In genomic region chr7:24401628-24402593, GRCh38 we compare ENCODE assay signal across 7 cellular contexts.
DNase-seq lines count a peak whose midpoint lies in the region; ATAC-seq, FAIRE-seq and TF ChIP-seq lines count a peak whose summit lies in the region.

No MANE protein-coding gene starts in this region.

- peak; percentile 39 for TF ChIP-seq CTCF in foreskin fibroblast (IDR thresholded peaks at IDR 0.05; ENCODE audit: low read depth, low read length)

- peak; percentile 81 for FAIRE-seq in RCC 7860 (lab: Jason Lieb, UNC)

- peak; percentile 57 for ATAC-seq in HG02642 (IDR thresholded peaks at IDR 0.05; ENCODE audit: poor library complexity, unreplicated experiment)

- DNase-seq in GM03348 (ENCODE audit: low spot score): peak; percentile 39
- peak; percentile 36 for DNase-seq in RCC 7860 (ENCODE audit: low spot score)
- peak; percentile 10 to 56 for DNase-seq in foreskin fibroblast
- peak; percentile 13 for DNase-seq in smooth muscle cell of the brain vasculature (ENCODE audit: low read depth, low spot score)
- no peak for DNase-seq in hepatic stellate cell (ENCODE audit: low spot score)
- DNase-seq in stimulated activated CD4-positive, alpha-beta T cell treated with anti-CD3 and anti-CD28 coated beads, Interleukin-4, amount 100 ng/mL, for 24 hours: no peak

- H3K4me3 ChIP-seq in foreskin fibroblast (ENCODE audit: low read depth in 1 of 2, low read length in 2 of 2): peak overlapping the region; percentile 7 to 28

Comparison
In these comparisons a context has a peak if more than half of its experiments do, and no peak if none do; other contexts are left out.
1. DNase-seq: peak in GM03348 (single experiment), RCC 7860 (single experiment), foreskin fibroblast (2 of 2) and smooth muscle cell of the brain vasculature (single experiment); none in hepatic stellate cell (single experiment) and stimulated activated CD4-positive, alpha-beta T cell treated with anti-CD3 and anti-CD28 coated beads, Interleukin-4, amount 100 ng/mL, for 24 hours (single experiment).